ENCODE assay signal across 10 cellular contexts in genomic region chr21:25501448-25501847, GRCh38.
DNase-seq lines count a peak whose midpoint lies in the region; ATAC-seq and TF ChIP-seq lines count a peak whose summit lies in the region.
"Had no signal": no experiment of that assay in that cellular context is flagged by ENCODE, and none has a peak within 500 bp of the region (broad histone marks: within the 10 kb centered on the region; RNA-seq: fewer than 3 reads in every experiment).

No MANE protein-coding gene starts in this region.

- peak overlapping the region; percentile 60 for H3K4me3 Mint-ChIP-seq in activated T-cell treated with anti-CD3 and anti-CD28 coated beads, Interleukin-2, amount 50 U/mL, for 24 hours
- H3K4me3 Mint-ChIP-seq in stimulated activated effector memory CD8-positive, alpha-beta T cell treated with anti-CD3 and anti-CD28 coated beads, Interleukin-12 subunit alpha, Interleukin-12 subunit beta, amount 100 ng/mL, for 72 hours = peak overlapping the region; percentile 26
- no peak overlapping the region for H3K4me3 Mint-ChIP-seq in chondrocyte (ENCODE audit: unreplicated experiment)

- ATAC-seq in GM21381 (IDR thresholded peaks at IDR 0.05; ENCODE audit: unreplicated experiment) (peak; percentile 7), HG03108 (IDR thresholded peaks at IDR 0.05; ENCODE audit: unreplicated experiment) (peak; percentile 11)
- no peak for ATAC-seq in stimulated activated effector memory CD8-positive, alpha-beta T cell treated with anti-CD3 and anti-CD28 coated beads, Interleukin-12 subunit alpha, Interleukin-12 subunit beta, amount 100 ng/mL, for 72 hours

- peak overlapping the region; percentile 98 for H3K27ac Mint-ChIP-seq in activated T-cell treated with anti-CD3 and anti-CD28 coated beads, Interleukin-2, amount 50 U/mL, for 24 hours
- peak overlapping the region; percentile 78 for H3K27ac Mint-ChIP-seq in stimulated activated effector memory CD8-positive, alpha-beta T cell treated with anti-CD3 and anti-CD28 coated beads, Interleukin-12 subunit alpha, Interleukin-12 subunit beta, amount 100 ng/mL, for 72 hours
- no peak overlapping the region for H3K27ac Mint-ChIP-seq in chondrocyte (ENCODE audit: unreplicated experiment)

- no peaks in the 10 kb centered on the region for H3K27me3 Mint-ChIP-seq in activated T-cell treated with anti-CD3 and anti-CD28 coated beads, Interleukin-2, amount 50 U/mL, for 24 hours
- no peaks in the 10 kb centered on the region for H3K27me3 Mint-ChIP-seq in chondrocyte (ENCODE audit: low read depth)

- peaks cover 88% of the 10 kb centered on the region for H3K36me3 Mint-ChIP-seq in activated T-cell treated with anti-CD3 and anti-CD28 coated beads, Interleukin-2, amount 50 U/mL, for 24 hours (ENCODE audit: low read depth)
- H3K36me3 Mint-ChIP-seq in stimulated activated effector memory CD8-positive, alpha-beta T cell treated with anti-CD3 and anti-CD28 coated beads, Interleukin-12 subunit alpha, Interleukin-12 subunit beta, amount 100 ng/mL, for 72 hours = peaks cover 32% of the 10 kb centered on the region
- H3K36me3 Mint-ChIP-seq in chondrocyte (ENCODE audit: low read depth) = no peaks in the 10 kb centered on the region

- DNase-seq in activated T-cell treated with anti-CD3 and anti-CD28 coated beads, Interleukin-2, amount 50 U/mL, for 24 hours = no peak
- no peak for DNase-seq in activated T-cell treated with anti-CD3 and anti-CD28 coated beads, Interleukin-2, amount 50 U/mL, for 1 hour
- no peak for DNase-seq in stimulated activated effector memory CD8-positive, alpha-beta T cell treated with anti-CD3 and anti-CD28 coated beads, Interleukin-12 subunit alpha, Interleukin-12 subunit beta, amount 100 ng/mL, for 72 hours (ENCODE audit: low spot score in 2 of 2)
- DNase-seq in GM03348 (ENCODE audit: low spot score) (no peak), chondrocyte (ENCODE audit: low spot score) (no peak), SIG-M5 (lab: John Stamatoyannopoulos, UW) (no peak)
- DNase-seq: NCI-H524, nucleus accumbens had no signal

- peaks cover 89% of the 10 kb centered on the region for H3K4me1 Mint-ChIP-seq in activated T-cell treated with anti-CD3 and anti-CD28 coated beads, Interleukin-2, amount 50 U/mL, for 24 hours (ENCODE audit: low read depth)
- peaks cover 41% of the 10 kb centered on the region for H3K4me1 Mint-ChIP-seq in stimulated activated effector memory CD8-positive, alpha-beta T cell treated with anti-CD3 and anti-CD28 coated beads, Interleukin-12 subunit alpha, Interleukin-12 subunit beta, amount 100 ng/mL, for 72 hours
- peaks cover 3% of the 10 kb centered on the region for H3K4me1 Mint-ChIP-seq in chondrocyte (ENCODE audit: low read depth)

- no peak for TF ChIP-seq CTCF in chondrocyte (IDR thresholded peaks at IDR 0.05)

- H3K9me3 Mint-ChIP-seq in activated T-cell treated with anti-CD3 and anti-CD28 coated beads, Interleukin-2, amount 50 U/mL, for 24 hours = peaks cover 34% of the 10 kb centered on the region
- peaks cover 11% of the 10 kb centered on the region for H3K9me3 Mint-ChIP-seq in stimulated activated effector memory CD8-positive, alpha-beta T cell treated with anti-CD3 and anti-CD28 coated beads, Interleukin-12 subunit alpha, Interleukin-12 subunit beta, amount 100 ng/mL, for 72 hours
- H3K9me3 Mint-ChIP-seq in chondrocyte (ENCODE audit: low read depth) = peaks cover 4% of the 10 kb centered on the region
